In the genomic region with DNA sequence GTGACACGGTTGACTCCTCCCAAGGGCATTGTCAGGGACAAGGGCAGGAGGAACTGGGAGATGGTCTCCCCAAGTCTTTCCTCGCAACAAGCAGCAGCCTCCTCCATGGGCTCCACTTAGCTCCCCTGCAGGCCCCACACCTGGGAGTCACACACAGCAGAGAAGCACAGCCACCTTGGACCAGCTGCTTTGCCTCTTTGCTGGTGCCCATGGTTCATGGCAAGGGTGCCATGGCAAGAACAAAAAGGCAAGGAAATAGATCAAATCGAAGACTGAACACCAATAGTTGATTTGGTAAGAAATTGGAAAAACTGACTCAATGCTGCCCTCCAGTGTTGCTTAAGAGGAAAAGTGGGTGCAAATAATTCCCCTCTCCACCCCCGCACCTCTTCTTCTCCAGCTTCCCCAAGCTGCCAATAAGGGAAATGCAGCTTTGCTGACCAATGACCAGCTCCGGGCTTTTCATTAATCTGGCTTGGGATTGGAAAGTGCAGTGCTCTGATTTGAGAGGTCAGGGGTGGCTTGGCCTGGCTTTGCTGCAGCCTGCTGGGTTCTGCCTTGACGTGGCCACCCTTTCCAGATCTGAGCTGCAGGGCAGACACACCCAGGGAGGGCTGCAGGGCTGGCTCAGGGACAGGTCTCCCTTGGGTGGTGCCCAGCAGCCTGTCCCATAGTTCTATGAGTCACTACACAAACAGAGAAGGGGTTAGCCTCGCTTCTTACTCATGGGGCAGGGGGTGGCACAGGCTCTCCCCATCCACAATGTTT, we compare ENCODE assay signal across 8 cellular contexts.
A peak's percentile ranks its signal among the peaks of the same experiment; 100 is the strongest.
DNase-seq lines count a peak whose midpoint lies in the region; ATAC-seq and TF ChIP-seq lines count a peak whose summit lies in the region.

No MANE protein-coding gene starts in this region.

- TF ChIP-seq CTCF in LNCAP (IDR thresholded peaks at IDR 0.05), result peak; percentile 79
- peak; percentile 90 for TF ChIP-seq CTCF in astrocyte of the cerebellum (IDR thresholded peaks at IDR 0.05; ENCODE audit: low read depth, low read length, missing control alignments)

- in situ Hi-C loops in astrocyte of the cerebellum (cut with HindIII; ENCODE audit: low sequenced_read_pairs), result no loop called here

- H3K4me3 ChIP-seq in astrocyte of the cerebellum (ENCODE audit: low read depth, low read length), result no peak overlapping the region

- ATAC-seq in GM19397 (IDR thresholded peaks at IDR 0.05; ENCODE audit: unreplicated experiment) (peak; percentile 37), left ventricle myocardium superior (peak; percentile 82), HG03196 (IDR thresholded peaks at IDR 0.05; ENCODE audit: unreplicated experiment) (no peak)

- intact Hi-C loops in left ventricle myocardium superior (cut with micrococcal nuclease), result loop anchor here (10.0 kb wide), 1 partner anchor 164 kb away; a partner anchor contains a TSS

- DNase-seq in COLO829 (ENCODE audit: low spot score) (peak; percentile 78), SHP77 (lab: John Stamatoyannopoulos, UW) (peak; percentile 61 to 66), astrocyte of the cerebellum (ENCODE audit: low read depth) (peak; percentile 81), left ventricle myocardium superior (peak; percentile 60), renal cortical epithelial cell (ENCODE audit: low read depth) (peak; percentile 76)
